Comparison of ENCODE assay signal across 8 cellular contexts in genomic region chr11:27201454-27202302, GRCh38.
DNase-seq lines count a peak whose midpoint lies in the region; ATAC-seq, FAIRE-seq and TF ChIP-seq lines count a peak whose summit lies in the region.

No MANE protein-coding gene starts in this region.

- FAIRE-seq in H54 (lab: Jason Lieb, UNC) (peak; percentile 61), GM12891 (lab: Jason Lieb, UNC) (no peak)

- no peak overlapping the region for H3K4me3 ChIP-seq in epithelial cell of esophagus (ENCODE audit: low read length)

- peak; percentile 58 for DNase-seq in H54 (ENCODE audit: insufficient read length, low spot score)
- DNase-seq in NCI-H524 (lab: John Stamatoyannopoulos, UW): peak; percentile 74 to 90
- peak; percentile 88 for DNase-seq in epithelial cell of esophagus (ENCODE audit: low read depth)
- peak; percentile 90 for DNase-seq in omental fat pad (ENCODE audit: low spot score)
- DNase-seq in GM12891 (ENCODE audit: insufficient read length, low spot score): no peak
- no peak for DNase-seq in NK-92 (lab: John Stamatoyannopoulos, UW; ENCODE audit: unreplicated experiment)
- no peak for DNase-seq in stimulated activated CD4-positive, alpha-beta T cell treated with anti-CD3 and anti-CD28 coated beads, Interleukin-4, amount 100 ng/mL, for 1 hour

- TF ChIP-seq POLR2A in H54 (IDR thresholded peaks at IDR 0.05; ENCODE audit: low read depth, low read length) (no peak), GM12891 (IDR thresholded peaks at IDR 0.05; ENCODE audit: low read depth, low read length) (no peak)

- TF ChIP-seq CTCF in epithelial cell of esophagus (IDR thresholded peaks at IDR 0.05; ENCODE audit: insufficient read depth, low read depth, low read length, missing control alignments): no peak
- no peak for TF ChIP-seq CTCF in omental fat pad (IDR thresholded peaks at IDR 0.05)

- ATAC-seq in omental fat pad (ENCODE audit: low FRiP score) (peak; percentile 62), HG02981 (IDR thresholded peaks at IDR 0.05; ENCODE audit: unreplicated experiment) (no peak)

TF ChIP-seq in GM12891, 5 proteins besides CTCF, POLR2A, EP300 and RAD21:
- TF ChIP-seq SPI1 (IDR thresholded peaks at IDR 0.05; ENCODE audit: low read depth, low read length) (no peak), POU2F2 (IDR thresholded peaks at IDR 0.05; ENCODE audit: low read depth, low read length) (no peak), POLR2AphosphoS5 (IDR thresholded peaks at IDR 0.05; ENCODE audit: low read depth, low read length) (no peak), PAX5 (IDR thresholded peaks at IDR 0.05; ENCODE audit: insufficient read depth, low read length, severe bottlenecking) (no peak), TAF1 (IDR thresholded peaks at IDR 0.05; ENCODE audit: low read depth, low read length) (no peak)

Comparison
In these comparisons a context has a peak if more than half of its experiments do, and no peak if none do; other contexts are left out.
1. DNase-seq: peak in H54 (single experiment), NCI-H524 (2 of 2), epithelial cell of esophagus (single experiment) and omental fat pad (single experiment); none in GM12891 (single experiment), NK-92 (single experiment) and stimulated activated CD4-positive, alpha-beta T cell treated with anti-CD3 and anti-CD28 coated beads, Interleukin-4, amount 100 ng/mL, for 1 hour (single experiment).